ENCODE assay signal across 35 cellular contexts in genomic region chr10:112820320-112820719, GRCh38.
"Had no signal": no experiment of that assay in that cellular context is flagged by ENCODE, and none has a peak within 500 bp of the region (broad histone marks: within the 10 kb centered on the region; RNA-seq: fewer than 3 reads in every experiment).

No MANE protein-coding gene starts in this region.

- H3K27ac ChIP-seq: ascending aorta, cardiac muscle cell, PC-9, RWPE1, VCaP had no signal

- H3K27me3 Mint-ChIP-seq: activated B cell treated with CpG ODN at 0.5 μM for 24 hours; activated CD4-positive, alpha-beta memory T cell treated with anti-CD3 and anti-CD28 coated beads, Interleukin-2, amount 10 ng/mL, durations not matched to agents 7 days and 5 days; activated CD8-positive, alpha-beta memory T cell treated with anti-CD3 and anti-CD28 coated beads, Interleukin-2, amount 10 ng/mL, durations not matched to agents 7 days and 5 days; activated naive CD8-positive, alpha-beta T cell treated with anti-CD3 and anti-CD28 coated beads, Interleukin-2, amount 10 ng/mL, durations not matched to agents 7 days and 5 days; central memory CD8-positive, alpha-beta T cell had no signal

- ATAC-seq: activated CD8-positive, alpha-beta memory T cell treated with anti-CD3 and anti-CD28 coated beads, Interleukin-2, amount 10 ng/mL, durations not matched to agents 7 days and 5 days; K562; Right ventricle myocardium inferior; SK-N-SH treated with all-trans-retinoic acid at 6 μM for 48 hours had no signal

- H2AFZ ChIP-seq: PC-9 had no signal

- H3K27me3 ChIP-seq: ascending aorta, cardiac muscle cell had no signal

- H3K9me3 ChIP-seq: ascending aorta had no signal

- H3K4me3 ChIP-seq: ascending aorta, cardiac muscle cell, K562, PC-9 had no signal

- H3K4me1 Mint-ChIP-seq: activated B cell treated with CpG ODN at 0.5 μM for 24 hours had no signal

- H3K36me3 ChIP-seq: ascending aorta, cardiac muscle cell had no signal

- DNase-seq: activated B cell treated with CpG ODN at 0.5 μM for 24 hours; activated CD4-positive, alpha-beta memory T cell treated with anti-CD3 and anti-CD28 coated beads, Interleukin-2, amount 10 ng/mL, durations not matched to agents 7 days and 5 days; activated CD4-positive, alpha-beta T cell treated with anti-CD3 and anti-CD28 coated beads for 1 hour; activated CD4-positive, alpha-beta T cell treated with anti-CD3 and anti-CD28 coated beads for 48 hours; activated CD8-positive, alpha-beta memory T cell treated with anti-CD3 and anti-CD28 coated beads for 24 hours; activated CD8-positive, alpha-beta memory T cell treated with anti-CD3 and anti-CD28 coated beads, Interleukin-2, amount 10 ng/mL, durations not matched to agents 7 days and 5 days; activated CD8-positive, alpha-beta memory T cell treated with anti-CD3 and anti-CD28 coated beads, Interleukin-2, amount 50 U/mL, for 48 hours; activated effector memory CD4-positive, alpha-beta T cell treated with Interleukin-2 at 50 U/mL for 16 hours; activated naive CD4-positive, alpha-beta T cell treated with anti-CD3 and anti-CD28 coated beads, Interleukin-2, amount 50 U/mL, for 16 hours; activated naive CD8-positive, alpha-beta T cell treated with anti-CD3 and anti-CD28 coated beads, Interleukin-2, amount 10 ng/mL, durations not matched to agents 7 days and 5 days; activated T-cell treated with anti-CD3 and anti-CD28 coated beads, Interleukin-2, amount 50 U/mL, for 48 hours; amygdala; NCI-H1092 treated with DMSO at 0.1 percent for 48 hours; NCI-H1417; NCI-H146; NCI-H187; NCI-H2081; NCI-H226; NCI-H446 treated with DMSO at 0.1 percent for 48 hours; NCI-H524 treated with DMSO at 0.1 percent for 48 hours; PC-9; SIG-M5; SW 1271; T-helper 1 cell; T-helper 2 cell; T-helper 9 cell had no signal

- H3K4me2 ChIP-seq: PC-9 had no signal

- H3K27ac Mint-ChIP-seq: activated B cell treated with CpG ODN at 0.5 μM for 24 hours; activated CD4-positive, alpha-beta memory T cell treated with anti-CD3 and anti-CD28 coated beads, Interleukin-2, amount 10 ng/mL, durations not matched to agents 7 days and 5 days; activated CD8-positive, alpha-beta memory T cell treated with anti-CD3 and anti-CD28 coated beads, Interleukin-2, amount 10 ng/mL, durations not matched to agents 7 days and 5 days; activated naive CD8-positive, alpha-beta T cell treated with anti-CD3 and anti-CD28 coated beads, Interleukin-2, amount 10 ng/mL, durations not matched to agents 7 days and 5 days had no signal

- H3K9me3 Mint-ChIP-seq: activated B cell treated with CpG ODN at 0.5 μM for 24 hours; activated CD4-positive, alpha-beta memory T cell treated with anti-CD3 and anti-CD28 coated beads, Interleukin-2, amount 10 ng/mL, durations not matched to agents 7 days and 5 days; activated naive CD8-positive, alpha-beta T cell treated with anti-CD3 and anti-CD28 coated beads, Interleukin-2, amount 10 ng/mL, durations not matched to agents 7 days and 5 days; central memory CD8-positive, alpha-beta T cell had no signal

- H3K4me3 Mint-ChIP-seq: activated B cell treated with CpG ODN at 0.5 μM for 24 hours; activated CD4-positive, alpha-beta memory T cell treated with anti-CD3 and anti-CD28 coated beads, Interleukin-2, amount 10 ng/mL, durations not matched to agents 7 days and 5 days; activated CD8-positive, alpha-beta memory T cell treated with anti-CD3 and anti-CD28 coated beads, Interleukin-2, amount 10 ng/mL, durations not matched to agents 7 days and 5 days; activated naive CD8-positive, alpha-beta T cell treated with anti-CD3 and anti-CD28 coated beads, Interleukin-2, amount 10 ng/mL, durations not matched to agents 7 days and 5 days; central memory CD8-positive, alpha-beta T cell had no signal

- FAIRE-seq: K562, RCC 7860 had no signal
